Comparison of ENCODE assay signal across 8 cellular contexts in the genomic region with DNA sequence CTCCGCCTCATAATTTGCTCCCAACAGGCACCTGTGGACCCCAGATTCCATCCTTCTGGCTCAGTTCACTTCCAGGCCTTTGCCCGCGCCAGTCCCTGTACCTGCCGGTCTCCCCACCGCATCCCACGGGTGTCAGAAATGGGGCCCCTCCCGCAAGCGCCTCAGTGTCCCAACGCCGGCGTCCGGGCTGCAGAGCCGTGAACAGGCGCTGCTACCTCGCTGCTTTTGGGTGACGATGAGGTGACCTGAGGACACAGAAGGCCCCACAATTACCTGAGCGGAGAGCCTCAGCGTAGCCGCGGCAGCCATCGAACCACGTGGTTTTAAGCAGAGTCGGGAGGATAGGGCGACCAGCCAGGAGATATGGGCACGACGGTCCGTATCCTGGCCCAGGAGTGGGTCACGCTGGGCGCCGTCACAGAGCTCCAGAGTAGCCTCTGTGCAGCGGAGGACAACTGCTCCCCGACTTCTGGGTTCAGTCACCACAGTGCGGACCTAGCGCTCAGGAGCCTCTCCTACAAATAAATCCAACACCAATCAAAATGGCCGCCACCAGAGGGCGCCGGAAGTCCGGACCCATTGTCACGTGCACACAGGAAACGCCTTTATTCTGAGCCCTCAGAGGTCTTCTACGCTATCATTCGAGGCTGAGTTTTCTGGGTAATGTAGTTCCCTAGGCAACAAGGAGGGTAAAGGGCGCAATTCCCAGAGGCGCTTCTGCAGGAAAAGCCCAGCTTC. TPM values are rescaled to one million over a fixed set of nuclear protein-coding genes. Genes with fewer than 3 reads are reported as not detected.
A peak's percentile ranks its signal among the peaks of the same experiment; 100 is the strongest.
DNase-seq lines count a peak whose midpoint lies in the region; ATAC-seq and TF ChIP-seq lines count a peak whose summit lies in the region.

TSS of gene ZNF814 (minus strand) at position 544 of the 738 bp plus-strand sequence. CDS start at position 309, 235 bp downstream.

- DNase-seq in T-helper 1 cell: peak; percentile 45 to 77 (median 64)
- peak; percentile 76 to 97 (median 89) for DNase-seq in adrenal gland
- DNase-seq in left cardiac atrium: peak; percentile 88
- DNase-seq in pons (ENCODE audit: low spot score): peak; percentile 83
- peak; percentile 46 to 73 for DNase-seq in tibial nerve (ENCODE audit: low spot score in 2 of 2)

- ATAC-seq in HG03139 (IDR thresholded peaks at IDR 0.05; ENCODE audit: unreplicated experiment) (peak; percentile 82), left cardiac atrium (peak; percentile 96 to 97), HG03439 (IDR thresholded peaks at IDR 0.05; ENCODE audit: unreplicated experiment) (no peak)

- TF ChIP-seq POLR2A in adrenal gland (IDR thresholded peaks at IDR 0.05) (peak in 1 of 2 donors; percentile 56), tibial nerve (IDR thresholded peaks at IDR 0.05) (no peak)

- intact Hi-C loops in adrenal gland (cut with DNase I): no loop called here
- intact Hi-C loops in left cardiac atrium (cut with DNase I): no loop called here

- H3K36me3 ChIP-seq in adrenal gland (replicated peaks in 1 of 2) (no peaks in the 10 kb centered on the region), tibial nerve (peaks cover 0 to 86% (median 0%) of the 10 kb centered on the region in 3 donors)

- H3K27ac ChIP-seq in adrenal gland: peak within 1 kb of the TSS; percentile 16 to 88 (median 58)
- H3K27ac ChIP-seq in tibial nerve: peak within 1 kb of the TSS in 2 of 4 donors; percentile 56 to 64

- H3K9me3 ChIP-seq in adrenal gland (replicated peaks in 1 of 3): no peaks in the 10 kb centered on the region
- peaks cover 0 to 97% (median 8%) of the 10 kb centered on the region in 4 donors for H3K9me3 ChIP-seq in tibial nerve

- WGBS in adrenal gland, 4 donors: 1% methylated on average over 19 to 44 of the region's 44 CpGs
- WGBS in tibial nerve, 2 donors: 1 to 3% methylated on average over 38 to 44 of the region's 44 CpGs

- no peak for TF ChIP-seq EP300 in tibial nerve (IDR thresholded peaks at IDR 0.05)

- H3K4me1 ChIP-seq in adrenal gland (replicated peaks in 1 of 2) (peaks cover 0 to 11% of the 10 kb centered on the region in 2 donors), tibial nerve (no peaks in the 10 kb centered on the region)

- TF ChIP-seq CTCF in GM12873 (IDR thresholded peaks at IDR 0.05; ENCODE audit: insufficient read depth, low read depth, low read length, missing control alignments) (peak; percentile 18), adrenal gland (IDR thresholded peaks at IDR 0.05) (peak; percentile 29 to 49 (median 42)), tibial nerve (IDR thresholded peaks at IDR 0.05) (peak in 2 of 5 experiments; percentile 13 to 35)

- H3K27me3 ChIP-seq in adrenal gland: no peaks in the 10 kb centered on the region
- no peaks in the 10 kb centered on the region for H3K27me3 ChIP-seq in tibial nerve

- peak within 1 kb of the TSS; percentile 12 to 75 (median 72) for H3K4me3 ChIP-seq in adrenal gland
- H3K4me3 ChIP-seq in tibial nerve: peak within 1 kb of the TSS; percentile 32 to 72 (median 49)

RNA-seq across cellular contexts. Expression of gene ZNF814, which starts in this region (rescaled TPM):
- total RNA-seq in adrenal gland (10 to 100 TPM in 7 of 8 donors, 1 to 10 TPM in 1; 8.1 to 37.6 (median 20.6) TPM), left cardiac atrium (10 to 100 TPM; 10.8 to 10.9 TPM), tibial nerve (10 to 100 TPM in 2 of 4 donors, 1 to 10 TPM in 2; 4.6 to 32.3 (median 8.2) TPM)
- polyA plus RNA-seq in adrenal gland: 10 to 100 TPM; 20.6 to 24.3 (median 22.2) TPM
